In the genomic region with DNA sequence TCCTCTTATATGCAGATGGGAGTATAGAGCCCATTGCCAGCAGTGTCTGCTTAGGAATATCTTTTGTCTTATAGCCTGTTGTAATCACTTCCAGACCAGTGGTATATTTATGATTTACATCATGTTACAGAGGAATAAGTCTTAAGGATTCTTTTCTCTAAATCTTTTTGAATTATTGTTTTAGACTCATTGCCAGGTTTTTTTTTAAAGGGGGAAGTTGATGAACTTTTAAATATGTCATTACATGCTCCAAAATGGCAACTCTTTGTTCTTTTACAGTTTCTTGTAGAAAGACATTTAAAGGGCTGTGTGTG, we compare ENCODE assay signal across 13 cellular contexts. TPM values are rescaled to one million over a fixed set of nuclear protein-coding genes. Genes with fewer than 3 reads are reported as not detected.
DNase-seq lines count a peak whose midpoint lies in the region; ATAC-seq and TF ChIP-seq lines count a peak whose summit lies in the region.
"Had no signal": no experiment of that assay in that cellular context is flagged by ENCODE, and none has a peak within 500 bp of the region (broad histone marks: within the 10 kb centered on the region; RNA-seq: fewer than 3 reads in every experiment).

No MANE protein-coding gene starts in this region.

- no peak for TF ChIP-seq POLR2A in suprapubic skin (IDR thresholded peaks at IDR 0.05)

- H3K4me1 ChIP-seq in SJCRH30 (peaks cover 24% of the 10 kb centered on the region), suprapubic skin (peaks cover 17% of the 10 kb centered on the region)

- H3K27ac ChIP-seq in SJCRH30 (peak overlapping the region; percentile 68), suprapubic skin (peak overlapping the region; percentile 44)

- no peaks in the 10 kb centered on the region for H3K36me3 ChIP-seq in SJCRH30
- H3K36me3 ChIP-seq in suprapubic skin = no peaks in the 10 kb centered on the region

- DNase-seq in SJCRH30 (no peak), choroid plexus epithelial cell (ENCODE audit: low read depth) (peak; percentile 24), left kidney (ENCODE audit: low read depth, low spot score) (peak; percentile 39), suprapubic skin (ENCODE audit: low spot score in 2 of 2) (no peak), COLO829 (ENCODE audit: low spot score) (no peak)
- DNase-seq: activated CD4-positive, alpha-beta T cell treated with anti-CD3 and anti-CD28 coated beads for 48 hours; C1 segment of cervical spinal cord; GOT3; stimulated activated naive CD4-positive, alpha-beta T cell treated with Interleukin-2 at 50 U/mL for 16 hours had no signal

- H3K4me3 ChIP-seq in SJCRH30 (no peak overlapping the region), choroid plexus epithelial cell (ENCODE audit: low read depth, low read length) (no peak overlapping the region), suprapubic skin (no peak overlapping the region)
- H3K4me3 ChIP-seq: skin epidermis had no signal

- H3K27me3 ChIP-seq in SJCRH30 = no peaks in the 10 kb centered on the region
- H3K27me3 ChIP-seq in suprapubic skin = no peaks in the 10 kb centered on the region

- H3K9me3 ChIP-seq in SJCRH30 (replicated peaks) = no peaks in the 10 kb centered on the region; the same call in 1 of the 2 replicates
- H3K9me3 ChIP-seq in suprapubic skin = no peaks in the 10 kb centered on the region

- ATAC-seq in HG03378 (IDR thresholded peaks at IDR 0.05; ENCODE audit: unreplicated experiment) (no peak), HG03442 (IDR thresholded peaks at IDR 0.05; ENCODE audit: unreplicated experiment) (no peak), GM18517 (IDR thresholded peaks at IDR 0.05; ENCODE audit: unreplicated experiment) (no peak)

- TF ChIP-seq EP300 in suprapubic skin (IDR thresholded peaks at IDR 0.05) = no peak

- TF ChIP-seq CTCF in choroid plexus epithelial cell (conservative IDR thresholded peaks at IDR 0.05; ENCODE audit: low read depth, low read length) (no peak), suprapubic skin (IDR thresholded peaks at IDR 0.05) (no peak)

RNA-seq across cellular contexts. Expression of a gene that starts 59.3 kb away (rescaled TPM):
- total RNA-seq in SJCRH30 (2014; rRNA removed; shearing (Covaris generic)) = 44.7 and 48.1 TPM in 2 replicates
- 100 to 1,000 TPM in 2 of 4 donors, 10 to 100 TPM in 2; 90.4 to 204 (median 112) TPM for total RNA-seq in suprapubic skin

Comparison
In these comparisons a context has a peak if more than half of its experiments do, and no peak if none do; other contexts are left out.
1. DNase-seq: peak in choroid plexus epithelial cell (single experiment) and left kidney (single experiment); none in SJCRH30 (0 of 2), suprapubic skin (0 of 2) and COLO829 (single experiment).